Comparison of ENCODE assay signal across 14 cellular contexts in the genomic region with DNA sequence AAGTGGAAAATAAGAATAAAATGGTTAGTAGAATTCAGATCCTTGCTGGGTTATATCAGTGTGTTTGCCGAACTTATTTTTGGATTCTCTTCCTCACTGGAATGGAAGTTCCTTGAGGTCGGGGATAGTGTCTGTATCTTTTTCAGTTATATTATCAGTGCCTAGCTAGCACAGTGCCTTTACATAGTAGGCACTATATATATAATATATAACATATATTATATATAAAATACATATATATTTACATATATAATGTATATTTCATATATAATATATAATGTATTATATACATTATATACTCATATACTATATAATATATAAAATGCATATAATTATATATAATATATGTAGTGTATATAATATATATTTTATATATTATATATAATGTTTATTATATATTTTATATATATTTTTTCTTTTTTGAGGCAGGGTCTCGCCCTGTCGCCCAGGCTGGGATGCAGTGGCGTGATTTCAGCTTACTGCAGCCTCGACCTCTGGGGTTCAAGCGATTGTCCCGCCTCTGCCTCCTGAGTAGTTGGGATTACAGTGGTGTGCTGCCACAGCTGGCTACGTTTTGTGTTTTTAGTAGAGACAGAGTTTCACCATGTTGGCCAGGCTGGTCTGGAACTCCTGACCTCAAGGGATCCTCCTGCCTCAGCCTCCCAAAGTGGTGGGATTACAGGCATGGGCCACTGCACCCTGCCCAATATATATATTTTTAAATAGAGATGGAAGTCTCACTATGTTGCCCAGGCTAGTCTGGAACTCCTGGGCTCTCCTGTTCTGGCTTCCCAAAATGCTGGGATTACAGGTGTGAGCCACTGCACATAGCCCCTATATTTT. TPM values are rescaled to one million over a fixed set of nuclear protein-coding genes. Genes with fewer than 3 reads are reported as not detected.
DNase-seq lines count a peak whose midpoint lies in the region; ATAC-seq, FAIRE-seq and TF ChIP-seq lines count a peak whose summit lies in the region.
"Had no signal": no experiment of that assay in that cellular context is flagged by ENCODE, and none has a peak within 500 bp of the region (broad histone marks: within the 10 kb centered on the region; RNA-seq: fewer than 3 reads in every experiment).

No MANE protein-coding gene starts in this region.

- intact Hi-C loops in left ventricle myocardium inferior (cut with micrococcal nuclease) (no loop called here), Right ventricle myocardium superior (cut with DNase I) (loop anchor here (5.0 kb wide), 1 partner anchor 139 kb away; no protein-coding TSS in a partner anchor)

- H3K27ac Mint-ChIP-seq in immature natural killer cell, result peak overlapping the region; percentile 69 to 92 (median 90)
- H3K27ac Mint-ChIP-seq: GM23338 had no signal

- H3K27ac ChIP-seq in left ventricle myocardium inferior (replicated peaks) (peak overlapping the region; percentile 97), thymus (ENCODE audit: low read depth) (peak overlapping the region; percentile 61)

- H3K4me3 ChIP-seq in left ventricle myocardium inferior, result no peak overlapping the region
- H3K4me3 ChIP-seq in thymus (ENCODE audit: low read length), result peak overlapping the region; percentile 63
- H3K4me3 ChIP-seq: GM23338 had no signal

- H3K9me3 ChIP-seq in left ventricle myocardium inferior (replicated peaks) (no peaks in the 10 kb centered on the region), thymus (ENCODE audit: control insufficient read depth) (no peaks in the 10 kb centered on the region)

- H3K4me3 Mint-ChIP-seq in immature natural killer cell, result peak overlapping the region; percentile 90 to 100 (median 93)
- H3K4me3 Mint-ChIP-seq: GM23338 had no signal

- ATAC-seq in Right ventricle myocardium superior (ENCODE audit: poor library complexity), result no peak
- ATAC-seq in HG02870 (IDR thresholded peaks at IDR 0.05; ENCODE audit: unreplicated experiment), result no peak
- ATAC-seq: GM23338 had no signal

- peaks cover 70 to 82% of the 10 kb centered on the region in 2 donors for H3K4me1 Mint-ChIP-seq in immature natural killer cell

- no peaks in the 10 kb centered on the region for H3K27me3 ChIP-seq in left ventricle myocardium inferior (ENCODE audit: low read depth)
- H3K27me3 ChIP-seq in thymus (ENCODE audit: control insufficient read depth, insufficient read depth), result no peaks in the 10 kb centered on the region

- TF ChIP-seq CTCF in left ventricle myocardium inferior (IDR thresholded peaks at IDR 0.05; ENCODE audit: borderline replicate concordance), result no peak

- peaks cover 0 to 16% (median 3%) of the 10 kb centered on the region in 3 donors for H3K27me3 Mint-ChIP-seq in immature natural killer cell (ENCODE audit: low read depth in 3 of 3)

- H3K4me1 ChIP-seq in left ventricle myocardium inferior, result peaks cover 96% of the 10 kb centered on the region
- peaks cover 15% of the 10 kb centered on the region for H3K4me1 ChIP-seq in thymus (ENCODE audit: control insufficient read depth, insufficient read depth, low read length)

- FAIRE-seq in TTC549 (lab: Jason Lieb, UNC) (peak; percentile 80), frontal cortex (lab: Jason Lieb, UNC) (no peak)
- FAIRE-seq: colon had no signal

- 79% methylated on average over 9 of the region's 9 CpGs for WGBS in thymus

- DNase-seq in left ventricle myocardium inferior, result no peak
- no peak for DNase-seq in Right ventricle myocardium superior
- DNase-seq in immature natural killer cell, result no peak
- DNase-seq in frontal cortex (ENCODE audit: low spot score in 2 of 2), result no peak
- DNase-seq in GF-D8 (lab: John Stamatoyannopoulos, UW), result no peak
- DNase-seq: C1 segment of cervical spinal cord, kidney glomerular epithelial cell, NCI-H2029 treated with DMSO at 0.1 percent for 48 hours, nucleus accumbens had no signal

- H3K36me3 ChIP-seq in left ventricle myocardium inferior (no peaks in the 10 kb centered on the region), thymus (ENCODE audit: control insufficient read depth, insufficient read depth) (no peaks in the 10 kb centered on the region)

- H3K36me3 Mint-ChIP-seq in immature natural killer cell, result no peaks in the 10 kb centered on the region

- H3K9me3 Mint-ChIP-seq in immature natural killer cell, result peaks cover 0 to 2% (median 0%) of the 10 kb centered on the region in 6 donors
- H3K9me3 Mint-ChIP-seq: GM23338 had no signal

RNA-seq across cellular contexts. Expression of a gene that starts 3.2 kb away (rescaled TPM):
- total RNA-seq in left ventricle myocardium inferior (20.9 TPM), Right ventricle myocardium superior (24.4 TPM), frontal cortex (21.6 TPM)
- polyA plus RNA-seq in immature natural killer cell (100 to 1,000 TPM in 2 of 3 donors, 10 to 100 TPM in 1; 66.5 to 160 (median 119) TPM), thymus (37.4 TPM)
